In genomic region chr2:170524828-170525565, GRCh38 we compare ENCODE assay signal across 9 cellular contexts.
DNase-seq lines count a peak whose midpoint lies in the region; ATAC-seq and FAIRE-seq lines count a peak whose summit lies in the region.
"Had no signal": no experiment of that assay in that cellular context is flagged by ENCODE, and none has a peak within 500 bp of the region (broad histone marks: within the 10 kb centered on the region; RNA-seq: fewer than 3 reads in every experiment).

No MANE protein-coding gene starts in this region.

- no peaks in the 10 kb centered on the region for H3K9me3 ChIP-seq in skeletal muscle satellite cell (replicated peaks; ENCODE audit: low read length)

- H3K27me3 ChIP-seq in skeletal muscle satellite cell (ENCODE audit: control insufficient read depth, insufficient read depth, low read length), result no peaks in the 10 kb centered on the region

- H3K4me2 ChIP-seq in skeletal muscle satellite cell (ENCODE audit: low read length), result peak overlapping the region; percentile 70

- peak; percentile 89 for FAIRE-seq in GM19239 (lab: Jason Lieb, UNC)

- H3K36me3 ChIP-seq in skeletal muscle satellite cell (ENCODE audit: insufficient read depth, low read length), result no peaks in the 10 kb centered on the region

- peak overlapping the region; percentile 8 for H3K9ac ChIP-seq in skeletal muscle satellite cell (ENCODE audit: low read depth, low read length)

- peak overlapping the region; percentile 27 for H3K4me3 ChIP-seq in skeletal muscle satellite cell (ENCODE audit: low read length)

- peak; percentile 65 for ATAC-seq in HG02884 (IDR thresholded peaks at IDR 0.05; ENCODE audit: unreplicated experiment)
- no peak for ATAC-seq in HG03095 (IDR thresholded peaks at IDR 0.05; ENCODE audit: unreplicated experiment)

- DNase-seq in GM19239 (ENCODE audit: insufficient read length, low spot score), result no peak
- peak; percentile 68 for DNase-seq in astrocyte of the hippocampus (ENCODE audit: low read depth, low spot score)
- no peak for DNase-seq in medulla oblongata (ENCODE audit: extremely low spot score)
- no peak for DNase-seq in MV-4-11 (lab: John Stamatoyannopoulos, UW)
- DNase-seq in putamen (ENCODE audit: low spot score), result no peak
- DNase-seq: Karpas-422 had no signal

- peaks cover 16% of the 10 kb centered on the region for H3K4me1 ChIP-seq in skeletal muscle satellite cell (ENCODE audit: control insufficient read depth, insufficient read depth, low read length)
